ENCODE assay signal across 11 cellular contexts in genomic region chr14:93044116-93044515, GRCh38.
DNase-seq lines count a peak whose midpoint lies in the region; ATAC-seq and TF ChIP-seq lines count a peak whose summit lies in the region.
"Had no signal": no experiment of that assay in that cellular context is flagged by ENCODE, and none has a peak within 500 bp of the region (broad histone marks: within the 10 kb centered on the region; RNA-seq: fewer than 3 reads in every experiment).

No MANE protein-coding gene starts in this region.

- H3K36me3 ChIP-seq in SK-N-MC (ENCODE audit: insufficient read depth, low read length) = no peaks in the 10 kb centered on the region
- no peaks in the 10 kb centered on the region for H3K36me3 ChIP-seq in hepatocyte (replicated peaks; ENCODE audit: insufficient read depth, low read depth)
- no peaks in the 10 kb centered on the region for H3K36me3 ChIP-seq in smooth muscle cell (ENCODE audit: low read depth)

- H3K9me3 Mint-ChIP-seq in CD14-positive monocyte = no peaks in the 10 kb centered on the region
- H3K9me3 Mint-ChIP-seq: activated naive CD4-positive, alpha-beta T cell treated with anti-CD3 and anti-CD28 coated beads, Interleukin-2, amount 50 U/mL, for 24 hours had no signal

- ATAC-seq in HG02678 (IDR thresholded peaks at IDR 0.05; ENCODE audit: unreplicated experiment) = no peak

- intact Hi-C loops in CD14-positive monocyte (cut with micrococcal nuclease) = no loop called here

- peaks cover 0 to 6% (median 2%) of the 10 kb centered on the region in 3 donors for H3K27me3 Mint-ChIP-seq in CD14-positive monocyte (ENCODE audit: low read depth in 3 of 3)
- H3K27me3 Mint-ChIP-seq: activated naive CD4-positive, alpha-beta T cell treated with anti-CD3 and anti-CD28 coated beads, Interleukin-2, amount 50 U/mL, for 24 hours had no signal

- H3K9me2 ChIP-seq in hepatocyte (replicated peaks; ENCODE audit: insufficient read depth) = no peaks in the 10 kb centered on the region

- peaks cover 95% of the 10 kb centered on the region for H3K4me1 Mint-ChIP-seq in CD14-positive monocyte

- H3K4me1 ChIP-seq in hepatocyte (ENCODE audit: insufficient read depth) (peaks cover 81% of the 10 kb centered on the region), smooth muscle cell (ENCODE audit: low read depth) (peaks cover 32% of the 10 kb centered on the region)

- H3K9me3 ChIP-seq in SK-N-MC (ENCODE audit: low read depth, low read length) = no peaks in the 10 kb centered on the region
- H3K9me3 ChIP-seq in hepatocyte (ENCODE audit: low read depth) = no peaks in the 10 kb centered on the region
- no peaks in the 10 kb centered on the region for H3K9me3 ChIP-seq in smooth muscle cell (replicated peaks; ENCODE audit: low read depth)

- TF ChIP-seq CTCF in CD14-positive monocyte (IDR thresholded peaks at IDR 0.05) = no peak
- no peak for TF ChIP-seq CTCF in hepatocyte (IDR thresholded peaks at IDR 0.05; ENCODE audit: poor library complexity)
- no peak for TF ChIP-seq CTCF in smooth muscle cell (IDR thresholded peaks at IDR 0.05; ENCODE audit: borderline replicate concordance, insufficient read depth, poor library complexity, severe bottlenecking)

- H3F3A ChIP-seq in smooth muscle cell (ENCODE audit: low read depth) = peaks cover 19% of the 10 kb centered on the region

- H3K9ac ChIP-seq in SK-N-MC (ENCODE audit: insufficient read length) (no peak overlapping the region), smooth muscle cell (ENCODE audit: low read depth) (peak overlapping the region; percentile 10)

- H3K79me2 ChIP-seq in hepatocyte (peaks cover 45% of the 10 kb centered on the region), smooth muscle cell (ENCODE audit: low read depth) (no peaks in the 10 kb centered on the region)

- H4K20me1 ChIP-seq in hepatocyte (ENCODE audit: insufficient read depth, poor library complexity, severe bottlenecking) (no peaks in the 10 kb centered on the region), smooth muscle cell (ENCODE audit: low read depth) (peaks cover 83% of the 10 kb centered on the region)

- H2AFZ ChIP-seq in hepatocyte (no peak overlapping the region), smooth muscle cell (ENCODE audit: low read depth) (no peak overlapping the region)

- H3K27ac Mint-ChIP-seq in CD14-positive monocyte = peak overlapping the region in 6 of 7 donors; percentile 73 to 94 (median 89)
- H3K27ac Mint-ChIP-seq: activated naive CD4-positive, alpha-beta T cell treated with anti-CD3 and anti-CD28 coated beads, Interleukin-2, amount 50 U/mL, for 24 hours had no signal

- WGBS in hepatocyte (ENCODE audit: low lambda C conversion rate, missing lambda C conversion rate) = 61% methylated on average over 7 of the region's 7 CpGs
- 61% methylated on average over 7 of the region's 7 CpGs for WGBS in smooth muscle cell (ENCODE audit: low lambda C conversion rate)

- no peaks in the 10 kb centered on the region for H3K27me3 ChIP-seq in hepatocyte
- H3K27me3 ChIP-seq in smooth muscle cell (ENCODE audit: low read depth) = no peaks in the 10 kb centered on the region

- H3K4me3 ChIP-seq in SK-N-MC (no peak overlapping the region), hepatocyte (no peak overlapping the region), smooth muscle cell (no peak overlapping the region)

- DNase-seq in CD14-positive monocyte (ENCODE audit: low spot score) (no peak), SK-N-MC (ENCODE audit: low read depth, low spot score) (no peak), hepatocyte (ENCODE audit: low spot score) (peak; percentile 51), smooth muscle cell (lab: John Stamatoyannopoulos, UW; ENCODE audit: unreplicated experiment) (no peak), NCI-H69 (lab: John Stamatoyannopoulos, UW) (no peak)
- no peak for DNase-seq in activated naive CD4-positive, alpha-beta T cell (lab: John Stamatoyannopoulos, UW)
- no peak for DNase-seq in activated CD4-positive, alpha-beta T cell treated with anti-CD3 and anti-CD28 coated beads for 1 hour
- DNase-seq: C1 segment of cervical spinal cord, NCI-H1694 had no signal

- H3K27ac ChIP-seq in SK-N-MC (peak overlapping the region; percentile 81), hepatocyte (peak overlapping the region; percentile 99), smooth muscle cell (ENCODE audit: low read depth) (peak overlapping the region; percentile 76)

- peak overlapping the region; percentile 45 for H3K4me2 ChIP-seq in hepatocyte
- H3K4me2 ChIP-seq in smooth muscle cell = peak overlapping the region; percentile 70

- H3K36me3 Mint-ChIP-seq in CD14-positive monocyte = peaks cover 19 to 46% of the 10 kb centered on the region in 2 donors
- H3K36me3 Mint-ChIP-seq: activated naive CD4-positive, alpha-beta T cell treated with anti-CD3 and anti-CD28 coated beads, Interleukin-2, amount 50 U/mL, for 24 hours had no signal

- peak overlapping the region in 1 of 2 donors; percentile 60 for H3K4me3 Mint-ChIP-seq in CD14-positive monocyte
- H3K4me3 Mint-ChIP-seq: activated naive CD4-positive, alpha-beta T cell treated with anti-CD3 and anti-CD28 coated beads, Interleukin-2, amount 50 U/mL, for 24 hours had no signal
